ENCODE assay signal across 8 cellular contexts in the genomic region with DNA sequence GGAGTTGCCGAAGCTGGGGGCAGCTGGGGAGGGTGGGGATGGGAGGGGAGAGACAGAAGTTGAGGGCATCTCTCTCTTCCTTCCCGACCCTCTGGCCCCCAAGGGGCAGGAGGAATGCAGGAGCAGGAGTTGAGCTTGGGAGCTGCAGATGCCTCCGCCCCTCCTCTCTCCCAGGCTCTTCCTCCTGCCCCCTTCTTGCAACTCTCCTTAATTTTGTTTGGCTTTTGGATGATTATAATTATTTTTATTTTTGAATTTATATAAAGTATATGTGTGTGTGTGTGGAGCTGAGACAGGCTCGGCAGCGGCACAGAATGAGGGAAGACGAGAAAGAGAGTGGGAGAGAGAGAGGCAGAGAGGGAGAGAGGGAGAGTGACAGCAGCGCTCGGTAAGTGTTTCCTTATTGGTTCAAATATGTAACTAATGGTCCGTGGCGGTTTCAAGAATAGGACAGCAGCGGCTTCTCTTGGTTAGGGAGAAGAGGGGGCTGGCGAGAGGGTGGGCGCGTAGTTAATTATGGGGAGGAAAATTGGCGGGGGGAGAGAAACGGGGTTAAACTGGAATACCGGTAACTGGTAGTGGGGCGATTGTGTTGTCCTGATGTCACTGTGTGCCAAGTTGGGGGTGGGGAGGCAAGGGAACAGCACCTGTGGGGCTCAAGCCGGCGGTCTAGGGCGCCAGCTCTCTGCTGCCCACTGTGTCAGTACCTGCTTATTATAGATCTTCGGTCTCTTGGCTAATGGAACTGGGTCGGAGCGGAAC. TPM values are rescaled to one million over a fixed set of nuclear protein-coding genes. Genes with fewer than 3 reads are reported as not detected.
DNase-seq lines count a peak whose midpoint lies in the region; ATAC-seq and TF ChIP-seq lines count a peak whose summit lies in the region.

No MANE protein-coding gene starts in this region.

- CTCF ChIA-PET in T-cell (lab: Charles Lee): interaction anchor here (0.6 to 2.3 kb wide), 12 partner anchors 9 to 271 kb away, joined by 3 to 11 read pairs (median 4); a partner anchor contains a TSS

- H3K4me3 ChIP-seq in cardiac muscle cell (peak overlapping the region; percentile 24), gastrocnemius medialis (peak overlapping the region; percentile 62 to 70 (median 68))

- peaks cover 20 to 32% (median 27%) of the 10 kb centered on the region in 3 donors for H3K4me1 Mint-ChIP-seq in T-cell

- TF ChIP-seq POLR2A in gastrocnemius medialis (IDR thresholded peaks at IDR 0.05): no peak

- peaks cover 55 to 86% of the 10 kb centered on the region in 2 donors for H3K27me3 Mint-ChIP-seq in T-cell

- H3K4me3 Mint-ChIP-seq in T-cell: peak overlapping the region; percentile 75 to 79 (median 79)

- H3K27ac Mint-ChIP-seq in T-cell: no peak overlapping the region

- H3K27ac ChIP-seq in cardiac muscle cell (no peak overlapping the region), gastrocnemius medialis (peak overlapping the region; percentile 94 to 100 (median 98))

- TF ChIP-seq CTCF in cardiac muscle cell (IDR thresholded peaks at IDR 0.05; ENCODE audit: low read depth, low read length) (no peak), gastrocnemius medialis (IDR thresholded peaks at IDR 0.05 in 4 of 5, conservative IDR thresholded peaks at IDR 0.05 in 1 of 5) (no peak)

- H3K36me3 ChIP-seq in cardiac muscle cell (no peaks in the 10 kb centered on the region), gastrocnemius medialis (no peaks in the 10 kb centered on the region)

- TF ChIP-seq EP300 in Ishikawa (IDR thresholded peaks at IDR 0.05; ENCODE audit: borderline replicate concordance): no peak

- H3K4me1 ChIP-seq in cardiac muscle cell (ENCODE audit: low read depth) (peaks cover 19% of the 10 kb centered on the region), gastrocnemius medialis (peaks cover 56 to 63% of the 10 kb centered on the region in 2 donors)

- no peaks in the 10 kb centered on the region for H3K36me3 Mint-ChIP-seq in T-cell

- DNase-seq in ELR (ENCODE audit: low read depth) (peak; percentile 63), T-cell (no peak), cardiac muscle cell (ENCODE audit: low read depth in 1 of 2, low spot score in 1 of 2) (no peak), gastrocnemius medialis (peak; percentile 73 to 88)
- no peak for DNase-seq in stimulated activated CD4-positive, alpha-beta T cell treated with anti-CD3 and anti-CD28 coated beads, Interleukin-1b, Interleukin-23, amount 100 ng/mL, for 48 hours

- ATAC-seq in GM21576 (IDR thresholded peaks at IDR 0.05; ENCODE audit: unreplicated experiment) (peak; percentile 37), T-cell (replicated peaks in 1 of 4) (peak; percentile 25 to 46 (median 39)), gastrocnemius medialis (peak; percentile 49 to 51), GM19328 (IDR thresholded peaks at IDR 0.05; ENCODE audit: unreplicated experiment) (no peak)

- POLR2A ChIA-PET in T-cell (lab: Charles Lee): interaction anchor here in 1 of 2 donors (0.7 kb wide), 1 partner anchor 1102 kb away, joined by 3 read pairs; no protein-coding TSS in a partner anchor

- no peaks in the 10 kb centered on the region for H3K9me3 Mint-ChIP-seq in T-cell

- intact Hi-C loops in gastrocnemius medialis (cut with DNase I; ENCODE audit: low total_unique reads): loop anchor here (5.0 kb wide), 1 partner anchor 265 kb away; a partner anchor contains a TSS

- in situ Hi-C loops in gastrocnemius medialis (cut with MboI; ENCODE audit: low sequenced_read_pairs in 4 of 4): loop anchor here in 2 of 4 donors (10.0 to 25.0 kb wide), 2 partner anchors 188 to 345 kb away; a partner anchor contains a TSS

- H3K9me3 ChIP-seq in cardiac muscle cell (ENCODE audit: low read depth): no peaks in the 10 kb centered on the region
- H3K9me3 ChIP-seq in gastrocnemius medialis: no peaks in the 10 kb centered on the region

- H3K27me3 ChIP-seq in cardiac muscle cell (peaks cover 100% of the 10 kb centered on the region), gastrocnemius medialis (no peaks in the 10 kb centered on the region)

- no peak for TF ChIP-seq RAD21 in Ishikawa (IDR thresholded peaks at IDR 0.05; ENCODE audit: low read depth)

TF ChIP-seq in Ishikawa, 13 proteins besides CTCF, POLR2A, EP300 and RAD21:
- peak; percentile 42; the same call in 1 of the 2 replicates for TF ChIP-seq ZBTB7A (IDR thresholded peaks at IDR 0.05; ENCODE audit: low read depth)
- TF ChIP-seq FOXM1 (IDR thresholded peaks at IDR 0.05; ENCODE audit: borderline replicate concordance, low read depth): no peak
- no peak for TF ChIP-seq EGR1 (IDR thresholded peaks at IDR 0.05)
- no peak for TF ChIP-seq TAF1 (IDR thresholded peaks at IDR 0.05; ENCODE audit: low read depth)
- no peak for TF ChIP-seq TCF12 (IDR thresholded peaks at IDR 0.05; ENCODE audit: low read depth)
- TF ChIP-seq, protein P1, sequence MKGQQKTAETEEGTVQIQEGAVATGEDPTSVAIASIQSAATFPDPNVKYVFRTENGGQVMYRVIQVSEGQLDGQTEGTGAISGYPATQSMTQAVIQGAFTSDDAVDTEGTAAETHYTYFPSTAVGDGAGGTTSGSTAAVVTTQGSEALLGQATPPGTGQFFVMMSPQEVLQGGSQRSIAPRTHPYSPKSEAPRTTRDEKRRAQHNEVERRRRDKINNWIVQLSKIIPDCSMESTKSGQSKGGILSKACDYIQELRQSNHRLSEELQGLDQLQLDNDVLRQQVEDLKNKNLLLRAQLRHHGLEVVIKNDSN (IDR thresholded peaks at IDR 0.05): no peak
- no peak for TF ChIP-seq TEAD4 (IDR thresholded peaks at IDR 0.05)
- TF ChIP-seq, protein P2, sequence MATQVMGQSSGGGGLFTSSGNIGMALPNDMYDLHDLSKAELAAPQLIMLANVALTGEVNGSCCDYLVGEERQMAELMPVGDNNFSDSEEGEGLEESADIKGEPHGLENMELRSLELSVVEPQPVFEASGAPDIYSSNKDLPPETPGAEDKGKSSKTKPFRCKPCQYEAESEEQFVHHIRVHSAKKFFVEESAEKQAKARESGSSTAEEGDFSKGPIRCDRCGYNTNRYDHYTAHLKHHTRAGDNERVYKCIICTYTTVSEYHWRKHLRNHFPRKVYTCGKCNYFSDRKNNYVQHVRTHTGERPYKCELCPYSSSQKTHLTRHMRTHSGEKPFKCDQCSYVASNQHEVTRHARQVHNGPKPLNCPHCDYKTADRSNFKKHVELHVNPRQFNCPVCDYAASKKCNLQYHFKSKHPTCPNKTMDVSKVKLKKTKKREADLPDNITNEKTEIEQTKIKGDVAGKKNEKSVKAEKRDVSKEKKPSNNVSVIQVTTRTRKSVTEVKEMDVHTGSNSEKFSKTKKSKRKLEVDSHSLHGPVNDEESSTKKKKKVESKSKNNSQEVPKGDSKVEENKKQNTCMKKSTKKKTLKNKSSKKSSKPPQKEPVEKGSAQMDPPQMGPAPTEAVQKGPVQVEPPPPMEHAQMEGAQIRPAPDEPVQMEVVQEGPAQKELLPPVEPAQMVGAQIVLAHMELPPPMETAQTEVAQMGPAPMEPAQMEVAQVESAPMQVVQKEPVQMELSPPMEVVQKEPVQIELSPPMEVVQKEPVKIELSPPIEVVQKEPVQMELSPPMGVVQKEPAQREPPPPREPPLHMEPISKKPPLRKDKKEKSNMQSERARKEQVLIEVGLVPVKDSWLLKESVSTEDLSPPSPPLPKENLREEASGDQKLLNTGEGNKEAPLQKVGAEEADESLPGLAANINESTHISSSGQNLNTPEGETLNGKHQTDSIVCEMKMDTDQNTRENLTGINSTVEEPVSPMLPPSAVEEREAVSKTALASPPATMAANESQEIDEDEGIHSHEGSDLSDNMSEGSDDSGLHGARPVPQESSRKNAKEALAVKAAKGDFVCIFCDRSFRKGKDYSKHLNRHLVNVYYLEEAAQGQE (IDR thresholded peaks at IDR 0.05; ENCODE audit: low read depth): no peak
- TF ChIP-seq, protein P3, sequence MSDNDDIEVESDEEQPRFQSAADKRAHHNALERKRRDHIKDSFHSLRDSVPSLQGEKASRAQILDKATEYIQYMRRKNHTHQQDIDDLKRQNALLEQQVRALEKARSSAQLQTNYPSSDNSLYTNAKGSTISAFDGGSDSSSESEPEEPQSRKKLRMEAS (IDR thresholded peaks at IDR 0.05): peak; percentile 17; the same call in 1 of the 2 replicates
- peak; percentile 32; the same call in 1 of the 2 replicates for TF ChIP-seq NFIC (IDR thresholded peaks at IDR 0.05)
- TF ChIP-seq CEBPB (IDR thresholded peaks at IDR 0.05): no peak
- TF ChIP-seq YY1 (IDR thresholded peaks at IDR 0.05; ENCODE audit: low read depth): no peak
- no peak for TF ChIP-seq CREB1 (IDR thresholded peaks at IDR 0.05; ENCODE audit: low read depth)

RNA-seq across cellular contexts. Expression of a gene that starts 8.4 kb away (rescaled TPM):
- total RNA-seq in T-cell: not detected
- 0.06 TPM in 1 of 2 replicates, not detected in the other for total RNA-seq in cardiac muscle cell
- not detected in 2 replicates for polyA plus RNA-seq in cardiac muscle cell
- 1 to 10 TPM; 3.3 to 4.9 (median 3.8) TPM for total RNA-seq in gastrocnemius medialis

RNA-seq across cellular contexts. Expression of a gene that starts 11.0 kb away (rescaled TPM):
- total RNA-seq in T-cell (not detected), cardiac muscle cell (not detected in 2 replicates), gastrocnemius medialis (1 to 10 TPM; 1.0 to 4.7 (median 3.8) TPM)
- not detected in 2 replicates for polyA plus RNA-seq in cardiac muscle cell

RNA-seq across cellular contexts. Expression of a gene that starts 15.6 kb away (rescaled TPM):
- not detected for total RNA-seq in T-cell
- total RNA-seq in cardiac muscle cell: not detected in 2 replicates
- polyA plus RNA-seq in cardiac muscle cell: not detected in 2 replicates
- 1 to 10 TPM in 1 of 4 donors, under 1 TPM in 1, not detected in 2; 0.36 to 1.4 TPM for total RNA-seq in gastrocnemius medialis

RNA-seq across cellular contexts. Expression of a gene that starts 17.2 kb away (rescaled TPM):
- total RNA-seq in T-cell: not detected
- total RNA-seq in cardiac muscle cell: not detected in 2 replicates
- not detected in 2 replicates for polyA plus RNA-seq in cardiac muscle cell
- total RNA-seq in gastrocnemius medialis: 10 to 100 TPM; 13.6 to 37.7 (median 26.3) TPM

RNA-seq across cellular contexts. Expression of a gene that starts 32.3 kb away (rescaled TPM):
- total RNA-seq in T-cell (under 1 TPM in 1 of 5 donors, not detected in 4; 0.30 TPM), cardiac muscle cell (not detected in 2 replicates), gastrocnemius medialis (10 to 100 TPM; 23.9 to 48.3 (median 40.3) TPM)
- polyA plus RNA-seq in cardiac muscle cell: not detected in 2 replicates

Comparison
In these comparisons a context has a peak if more than half of its experiments do, and no peak if none do; other contexts are left out.
1. DNase-seq: peak in ELR (single experiment) and gastrocnemius medialis (2 of 2); none in T-cell (0 of 34), cardiac muscle cell (0 of 2) and stimulated activated CD4-positive, alpha-beta T cell treated with anti-CD3 and anti-CD28 coated beads, Interleukin-1b, Interleukin-23, amount 100 ng/mL, for 48 hours (single experiment).